ENCODE assay signal across 16 cellular contexts in the genomic region with DNA sequence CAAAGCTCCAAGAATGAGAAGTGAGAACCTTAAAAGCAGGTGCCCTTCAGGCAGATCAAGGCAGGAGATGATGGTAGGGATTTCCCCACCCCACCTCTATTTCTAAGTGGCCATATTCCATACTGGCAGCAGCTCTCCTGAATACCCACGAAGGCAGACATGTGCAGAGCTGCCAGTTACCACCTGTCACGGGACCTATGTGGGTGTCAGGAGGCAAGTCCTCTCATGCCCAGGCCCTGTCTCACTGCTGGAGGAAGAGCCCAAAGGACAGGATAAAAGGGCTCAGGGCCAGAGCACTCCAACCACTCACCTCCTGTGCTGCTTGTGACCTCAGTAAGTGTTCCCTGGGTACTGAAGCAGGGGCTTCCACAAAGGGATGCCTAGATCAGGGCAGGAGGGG. TPM values are rescaled to one million over a fixed set of nuclear protein-coding genes. Genes with fewer than 3 reads are reported as not detected.
"Had no signal": no experiment of that assay in that cellular context is flagged by ENCODE, and none has a peak within 500 bp of the region (broad histone marks: within the 10 kb centered on the region; RNA-seq: fewer than 3 reads in every experiment).

No MANE protein-coding gene starts in this region.

- DNase-seq: activated CD4-positive, alpha-beta T cell treated with anti-CD3 and anti-CD28 coated beads for 4 hours; activated CD8-positive, alpha-beta memory T cell treated with anti-CD3 and anti-CD28 coated beads, Interleukin-2, amount 50 U/mL, for 4 hours; activated CD8-positive, alpha-beta T cell treated with anti-CD3 and anti-CD28 coated beads for 36 hours; activated naive CD4-positive, alpha-beta T cell treated with anti-CD3 and anti-CD28 coated beads, Interleukin-2, amount 50 U/mL, for 16 hours; activated naive CD8-positive, alpha-beta T cell treated with anti-CD3 and anti-CD28 coated beads, Interleukin-2, amount 10 ng/mL, durations not matched to agents 7 days and 5 days; adrenal gland; anterior cingulate cortex; NCI-H1105 treated with DMSO at 0.1 percent for 48 hours; NCI-H1436 treated with DMSO at 0.1 percent for 48 hours; NCI-H187; NCI-H2081; NCI-H524; OCI-M1; Peyer's patch; SHP77 treated with DMSO at 0.1 percent for 48 hours had no signal

- H3K4me3 ChIP-seq: adrenal gland, Peyer's patch had no signal

- H3K27me3 ChIP-seq: adrenal gland, Peyer's patch had no signal

- H3K4me1 ChIP-seq: adrenal gland, Peyer's patch had no signal

- H3K27ac ChIP-seq: adrenal gland, Peyer's patch had no signal

- H3K36me3 ChIP-seq: adrenal gland, Peyer's patch had no signal

- H3K9me3 ChIP-seq: adrenal gland, Peyer's patch had no signal

- ATAC-seq: activated CD8-positive, alpha-beta T cell treated with anti-CD3 and anti-CD28 coated beads for 36 hours had no signal

RNA-seq across cellular contexts. Expression of a gene that starts 0.7 kb away (rescaled TPM):
- total RNA-seq: activated CD8-positive, alpha-beta T cell treated with anti-CD3 and anti-CD28 coated beads for 36 hours; activated naive CD8-positive, alpha-beta T cell treated with anti-CD3 and anti-CD28 coated beads, Interleukin-2, amount 10 ng/mL, durations not matched to agents 7 days and 5 days; adrenal gland; Peyer's patch; SK-MEL-5 had no signal
- polyA plus RNA-seq: adrenal gland had no signal

RNA-seq across cellular contexts. Expression of a gene that starts 4.6 kb away (rescaled TPM):
- total RNA-seq: activated CD8-positive, alpha-beta T cell treated with anti-CD3 and anti-CD28 coated beads for 36 hours; activated naive CD8-positive, alpha-beta T cell treated with anti-CD3 and anti-CD28 coated beads, Interleukin-2, amount 10 ng/mL, durations not matched to agents 7 days and 5 days; adrenal gland; Peyer's patch; SK-MEL-5 had no signal
- polyA plus RNA-seq: adrenal gland had no signal

RNA-seq across cellular contexts. Expression of a gene that starts 14.5 kb away (rescaled TPM):
- total RNA-seq: activated CD8-positive, alpha-beta T cell treated with anti-CD3 and anti-CD28 coated beads for 36 hours; activated naive CD8-positive, alpha-beta T cell treated with anti-CD3 and anti-CD28 coated beads, Interleukin-2, amount 10 ng/mL, durations not matched to agents 7 days and 5 days; adrenal gland; Peyer's patch; SK-MEL-5 had no signal
- polyA plus RNA-seq: adrenal gland had no signal

RNA-seq across cellular contexts. Expression of a gene that starts 16.2 kb away (rescaled TPM):
- total RNA-seq: activated CD8-positive, alpha-beta T cell treated with anti-CD3 and anti-CD28 coated beads for 36 hours; activated naive CD8-positive, alpha-beta T cell treated with anti-CD3 and anti-CD28 coated beads, Interleukin-2, amount 10 ng/mL, durations not matched to agents 7 days and 5 days; adrenal gland; Peyer's patch; SK-MEL-5 had no signal
- polyA plus RNA-seq: adrenal gland had no signal

RNA-seq across cellular contexts. Expression of a gene that starts 25.0 kb away (rescaled TPM):
- total RNA-seq: activated CD8-positive, alpha-beta T cell treated with anti-CD3 and anti-CD28 coated beads for 36 hours; activated naive CD8-positive, alpha-beta T cell treated with anti-CD3 and anti-CD28 coated beads, Interleukin-2, amount 10 ng/mL, durations not matched to agents 7 days and 5 days; adrenal gland; Peyer's patch; SK-MEL-5 had no signal
- polyA plus RNA-seq: adrenal gland had no signal
